27 cellular contexts compared by ENCODE assay signal in the genomic region with DNA sequence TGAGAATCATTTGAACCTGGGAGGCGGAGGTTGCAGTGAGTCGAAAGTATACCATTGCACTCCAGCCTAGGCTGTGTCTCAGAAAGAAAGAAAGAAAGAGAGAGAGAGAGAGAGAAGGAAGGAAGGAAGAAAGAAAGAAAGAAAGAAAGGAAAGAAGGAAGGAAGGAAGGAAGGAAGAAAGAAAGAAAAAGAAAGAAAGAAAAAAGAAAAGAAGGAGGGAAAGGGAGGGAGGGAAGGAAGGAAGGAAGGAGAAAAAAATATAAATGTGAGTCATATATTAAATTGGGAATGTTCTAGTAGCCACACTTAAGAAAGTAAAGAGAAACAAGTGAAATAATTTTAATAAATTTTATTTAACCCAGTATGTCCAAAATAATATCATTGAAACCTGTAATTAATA.
"Had no signal": no experiment of that assay in that cellular context is flagged by ENCODE, and none has a peak within 500 bp of the region (broad histone marks: within the 10 kb centered on the region; RNA-seq: fewer than 3 reads in every experiment).

No MANE protein-coding gene starts in this region.

- H3K4me3 Mint-ChIP-seq: activated CD8-positive, alpha-beta T cell treated with anti-CD3 and anti-CD28 coated beads, Interleukin-2, amount 10 ng/mL, durations not matched to agents 7 days and 5 days; activated naive CD4-positive, alpha-beta T cell treated with anti-CD3 and anti-CD28 coated beads, Interleukin-2, amount 50 U/mL, for 24 hours; activated T-helper 1 cell treated with anti-CD3 and anti-CD28 coated beads, Interleukin-12 subunit alpha, Interleukin-12 subunit beta, Interleukin-2, Interleukin-4 antibody, amounts not matched to agents 30 ng/mL and 10 ng/mL and 1 ng/mL, durations not matched to agents 14 hours and 24 hours and 36 hours; neural crest cell; stimulated activated naive CD8-positive, alpha-beta T cell treated with anti-CD3 and anti-CD28 coated beads, Interleukin-15, Interleukin-2, amounts not matched to agents 100 ng/mL and 50 ng/mL, for 24 hours had no signal

- ATAC-seq: activated CD8-positive, alpha-beta T cell treated with anti-CD3 and anti-CD28 coated beads, Interleukin-2, amount 10 ng/mL, durations not matched to agents 7 days and 5 days; heart right ventricle; left lobe of liver; lower lobe of right lung; mucosa of descending colon; right lobe of liver had no signal

- H3K4me3 ChIP-seq: breast epithelium, heart right ventricle, lower lobe of right lung, mucosa of descending colon, right lobe of liver, skin epidermis, tibial nerve had no signal

- H3K9me3 Mint-ChIP-seq: neural crest cell had no signal

- H3K27ac ChIP-seq: lower lobe of right lung, right lobe of liver, WERI-Rb-1 had no signal

- DNase-seq: activated CD4-positive, alpha-beta T cell treated with anti-CD3 and anti-CD28 coated beads for 1 hour; activated CD4-positive, alpha-beta T cell treated with anti-CD3 and anti-CD28 coated beads, Interleukin-2, amount 50 U/mL, for 1 hour; activated CD8-positive, alpha-beta T cell treated with anti-CD3 and anti-CD28 coated beads, Interleukin-2, amount 10 ng/mL, durations not matched to agents 7 days and 5 days; activated gamma-delta T cell; cortex of kidney; erythroblast; foreskin fibroblast; heart right ventricle; kidney; lower lobe of right lung; mesendoderm; mucosa of descending colon; occipital lobe; posterior cingulate gyrus; right lobe of liver; stimulated activated CD4-positive, alpha-beta T cell treated with anti-CD3 and anti-CD28 coated beads, Interleukin-1b, Interleukin-23, amount 100 ng/mL, for 48 hours; substantia nigra; WERI-Rb-1 had no signal

- FAIRE-seq: kidney, urothelium cell line had no signal

- H3K27ac Mint-ChIP-seq: activated CD8-positive, alpha-beta T cell treated with anti-CD3 and anti-CD28 coated beads, Interleukin-2, amount 10 ng/mL, durations not matched to agents 7 days and 5 days; activated naive CD4-positive, alpha-beta T cell treated with anti-CD3 and anti-CD28 coated beads, Interleukin-2, amount 50 U/mL, for 24 hours; activated T-helper 1 cell treated with anti-CD3 and anti-CD28 coated beads, Interleukin-12 subunit alpha, Interleukin-12 subunit beta, Interleukin-2, Interleukin-4 antibody, amounts not matched to agents 30 ng/mL and 10 ng/mL and 1 ng/mL, durations not matched to agents 14 hours and 24 hours and 36 hours had no signal

- H3K36me3 ChIP-seq: breast epithelium, heart right ventricle, lower lobe of right lung, right lobe of liver, tibial nerve, WERI-Rb-1 had no signal

- H3K9me3 ChIP-seq: mucosa of descending colon, right lobe of liver had no signal
